ENCODE assay signal across 14 cellular contexts in the genomic region with DNA sequence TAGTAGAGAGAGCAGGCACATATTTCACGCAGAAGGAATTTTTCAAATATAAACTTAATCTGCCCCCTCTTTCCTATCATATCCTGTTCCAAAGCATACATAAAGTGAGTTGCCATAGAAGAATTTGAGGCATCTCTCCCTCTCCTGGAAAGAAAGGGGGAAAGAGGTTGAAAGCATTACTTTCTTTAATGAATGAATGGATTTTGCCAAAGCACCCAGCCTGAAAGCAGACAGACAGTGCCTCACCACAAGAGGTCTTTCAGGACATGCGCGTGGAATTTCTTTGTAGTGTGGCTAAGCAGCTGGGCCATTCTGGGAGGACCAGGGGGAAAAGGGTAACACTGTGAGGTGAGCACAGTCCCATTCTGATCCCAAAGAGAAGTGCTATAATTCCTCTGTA.
DNase-seq lines count a peak whose midpoint lies in the region; ATAC-seq and TF ChIP-seq lines count a peak whose summit lies in the region.
"Had no signal": no experiment of that assay in that cellular context is flagged by ENCODE, and none has a peak within 500 bp of the region (broad histone marks: within the 10 kb centered on the region; RNA-seq: fewer than 3 reads in every experiment).

No MANE protein-coding gene starts in this region.

- peak; percentile 66 for DNase-seq in AG08395 (ENCODE audit: low spot score)
- peak; percentile 93 for DNase-seq in HS-27A (ENCODE audit: low read depth)
- DNase-seq in cardiac fibroblast (ENCODE audit: low read depth in 2 of 2) = peak; percentile 40 to 65
- peak; percentile 91 for DNase-seq in kidney glomerular epithelial cell (lab: John Stamatoyannopoulos, UW)
- DNase-seq in effector memory CD4-positive, alpha-beta T cell = no peak
- DNase-seq in DMS153 treated with DMSO at 0.1 percent for 48 hours (lab: John Stamatoyannopoulos, UW; ENCODE audit: unreplicated experiment) = no peak
- DNase-seq: activated CD4-positive, alpha-beta memory T cell treated with anti-CD3 and anti-CD28 coated beads, Interleukin-2, amount 10 ng/mL, durations not matched to agents 7 days and 5 days; GDM1; glutamatergic neuron; NCI-H2081; T-cell had no signal

- no peaks in the 10 kb centered on the region for H3K27me3 ChIP-seq in effector memory CD4-positive, alpha-beta T cell (replicated peaks; ENCODE audit: control insufficient read depth, insufficient read depth, low read length, poor library complexity, severe bottlenecking)
- H3K27me3 ChIP-seq: suprapubic skin had no signal

- no peak for TF ChIP-seq CTCF in cardiac fibroblast (IDR thresholded peaks at IDR 0.05; ENCODE audit: low read depth, low read length)

- no peaks in the 10 kb centered on the region for H3K36me3 ChIP-seq in effector memory CD4-positive, alpha-beta T cell (ENCODE audit: control insufficient read depth, insufficient read depth, low read length)
- H3K36me3 ChIP-seq: suprapubic skin had no signal

- no peaks in the 10 kb centered on the region for H3K4me1 ChIP-seq in effector memory CD4-positive, alpha-beta T cell (ENCODE audit: control insufficient read depth, insufficient read depth, low read length, poor library complexity, severe bottlenecking)
- H3K4me1 ChIP-seq: suprapubic skin had no signal

- no peak overlapping the region for H3K4me3 ChIP-seq in cardiac fibroblast (replicated peaks in 1 of 2; ENCODE audit: low read depth in 2 of 2, low read length in 2 of 2)
- H3K4me3 ChIP-seq in effector memory CD4-positive, alpha-beta T cell (ENCODE audit: insufficient read depth, low read depth, low read length, poor library complexity, severe bottlenecking) = no peak overlapping the region
- H3K4me3 ChIP-seq: suprapubic skin had no signal

- H3K27ac ChIP-seq in effector memory CD4-positive, alpha-beta T cell (ENCODE audit: insufficient read depth, low read length, poor library complexity, severe bottlenecking) = no peak overlapping the region
- H3K27ac ChIP-seq: suprapubic skin had no signal

- H3K9me3 ChIP-seq in effector memory CD4-positive, alpha-beta T cell (ENCODE audit: control insufficient read depth, low read length) = no peaks in the 10 kb centered on the region
- H3K9me3 ChIP-seq: suprapubic skin had no signal

- no peak for ATAC-seq in HG03342 (IDR thresholded peaks at IDR 0.05; ENCODE audit: unreplicated experiment)
- ATAC-seq in HG03095 (IDR thresholded peaks at IDR 0.05; ENCODE audit: unreplicated experiment) = no peak
- ATAC-seq: T-cell had no signal

Comparison
In these comparisons a context has a peak if more than half of its experiments do, and no peak if none do; other contexts are left out.
1. DNase-seq: peak in AG08395 (single experiment), HS-27A (single experiment), cardiac fibroblast (2 of 2) and kidney glomerular epithelial cell (single experiment); none in effector memory CD4-positive, alpha-beta T cell (0 of 3) and DMS153 treated with DMSO at 0.1 percent for 48 hours (single experiment).